Comparison of ENCODE assay signal across 1 cellular context in genomic region chrX:115602308-115602707, GRCh38.
TF ChIP-seq lines count a peak whose summit lies in the region.

No MANE protein-coding gene starts in this region.

TF ChIP-seq in GM12878, 131 proteins besides CTCF, POLR2A, EP300 and RAD21 (continued from another document):
- TF ChIP-seq ZBTB33 (IDR thresholded peaks at IDR 0.05): no peak
- TF ChIP-seq E4F1 (IDR thresholded peaks at IDR 0.05; ENCODE audit: borderline replicate concordance, partially characterized antibody): no peak
- TF ChIP-seq FOXM1 (IDR thresholded peaks at IDR 0.05; ENCODE audit: low read depth, low read length): no peak
- TF ChIP-seq RFX5 (IDR thresholded peaks at IDR 0.05; ENCODE audit: low read depth, low read length): no peak
